ENCODE assay signal across 12 cellular contexts in genomic region chr5:120684749-120685415, GRCh38.
DNase-seq lines count a peak whose midpoint lies in the region; ATAC-seq, FAIRE-seq and TF ChIP-seq lines count a peak whose summit lies in the region.
"Had no signal": no experiment of that assay in that cellular context is flagged by ENCODE, and none has a peak within 500 bp of the region (broad histone marks: within the 10 kb centered on the region; RNA-seq: fewer than 3 reads in every experiment).

No MANE protein-coding gene starts in this region.

- CTCF ChIA-PET in activated CD8-positive, alpha-beta T cell treated with anti-CD3 and anti-CD28 coated beads for 36 hours (lab: Charles Lee): no interaction called here

- peak overlapping the region; percentile 84 for H3K27ac Mint-ChIP-seq in HFFc6
- H3K27ac Mint-ChIP-seq in activated CD8-positive, alpha-beta T cell treated with anti-CD3 and anti-CD28 coated beads for 36 hours: no peak overlapping the region
- H3K27ac Mint-ChIP-seq: immature natural killer cell had no signal

- peak overlapping the region; percentile 87 for H4K8ac ChIP-seq in mesenchymal stem cell (ENCODE audit: low read length)

- TF ChIP-seq CTCF in HFFc6 (IDR thresholded peaks at IDR 0.05) (peak; percentile 62), kidney (IDR thresholded peaks at IDR 0.05; ENCODE audit: borderline replicate concordance, extremely low read depth, insufficient read depth) (no peak)
- TF ChIP-seq CTCF in activated CD8-positive, alpha-beta T cell treated with anti-CD3 and anti-CD28 coated beads for 36 hours (IDR thresholded peaks at IDR 0.05): no peak

- H4K91ac ChIP-seq in mesenchymal stem cell (ENCODE audit: low read length): peak overlapping the region; percentile 56

- H2BK5ac ChIP-seq in mesenchymal stem cell (ENCODE audit: low read depth, low read length, poor library complexity, severe bottlenecking): no peak overlapping the region

- peak overlapping the region in 1 of 2 experiments; percentile 44 for H3K14ac ChIP-seq in mesenchymal stem cell (ENCODE audit: low read length in 2 of 2)

- no peak overlapping the region for H2AFZ ChIP-seq in mesenchymal stem cell (ENCODE audit: low read depth, low read length)

- no peak overlapping the region for H3K4me2 ChIP-seq in mesenchymal stem cell (ENCODE audit: low read length, poor library complexity, severe bottlenecking)

- H3K27me3 ChIP-seq in mesenchymal stem cell (ENCODE audit: control insufficient read depth in 1 of 2, insufficient read depth in 1 of 2, low read length in 2 of 2): no peaks in the 10 kb centered on the region

- H3K36me3 Mint-ChIP-seq in HFFc6 (ENCODE audit: low read depth): peaks cover 21% of the 10 kb centered on the region
- H3K36me3 Mint-ChIP-seq in activated CD8-positive, alpha-beta T cell treated with anti-CD3 and anti-CD28 coated beads for 36 hours (ENCODE audit: low read depth): no peaks in the 10 kb centered on the region

- H3K9me3 ChIP-seq in mesenchymal stem cell (ENCODE audit: control insufficient read depth, low read length) (no peaks in the 10 kb centered on the region), kidney (ENCODE audit: control insufficient read depth in 1 of 2, low read length in 2 of 2) (no peaks in the 10 kb centered on the region)

- DNase-seq in Daoy (ENCODE audit: low read depth): peak; percentile 5
- peak; percentile 15 for DNase-seq in HFFc6
- DNase-seq in SW 1271 (lab: John Stamatoyannopoulos, UW): peak; percentile 21 to 59
- no peak for DNase-seq in mesenchymal stem cell
- no peak for DNase-seq in NCI-H226
- DNase-seq in left cardiac atrium: no peak
- DNase-seq in activated CD8-positive, alpha-beta T cell treated with anti-CD3 and anti-CD28 coated beads for 36 hours: no peak
- DNase-seq in kidney: no peak
- DNase-seq: GOT3, immature natural killer cell had no signal

- H3K4me1 ChIP-seq in mesenchymal stem cell (ENCODE audit: control insufficient read depth, insufficient read depth, low read depth, low read length): no peaks in the 10 kb centered on the region
- no peaks in the 10 kb centered on the region for H3K4me1 ChIP-seq in kidney (ENCODE audit: control insufficient read depth in 1 of 2, insufficient read depth in 1 of 2, low read depth in 1 of 2, low read length in 2 of 2)

- H3K4me3 Mint-ChIP-seq in HFFc6: peak overlapping the region; percentile 4; the same call in 1 of the 2 replicates
- H3K4me3 Mint-ChIP-seq in activated CD8-positive, alpha-beta T cell treated with anti-CD3 and anti-CD28 coated beads for 36 hours: no peak overlapping the region
- H3K4me3 Mint-ChIP-seq: immature natural killer cell had no signal

- H3K27ac ChIP-seq in mesenchymal stem cell (ENCODE audit: low read length, poor library complexity, severe bottlenecking): no peak overlapping the region
- no peak overlapping the region for H3K27ac ChIP-seq in kidney (ENCODE audit: low read depth in 2 of 2, low read length in 2 of 2)

- H3K79me1 ChIP-seq in mesenchymal stem cell (replicated peaks; ENCODE audit: low read length, poor library complexity, severe bottlenecking): peaks cover 8% of the 10 kb centered on the region

- H3K9ac ChIP-seq in mesenchymal stem cell (ENCODE audit: low read length) (no peak overlapping the region), kidney (ENCODE audit: low read length in 2 of 2) (no peak overlapping the region)

- no peak overlapping the region for H3K4me3 ChIP-seq in mesenchymal stem cell (ENCODE audit: insufficient read depth in 1 of 2, low read depth in 1 of 2, low read length in 2 of 2)
- no peak overlapping the region for H3K4me3 ChIP-seq in kidney (ENCODE audit: low read length in 2 of 2)

- no peaks in the 10 kb centered on the region for H3K27me3 Mint-ChIP-seq in HFFc6 (ENCODE audit: insufficient read depth)
- no peaks in the 10 kb centered on the region for H3K27me3 Mint-ChIP-seq in activated CD8-positive, alpha-beta T cell treated with anti-CD3 and anti-CD28 coated beads for 36 hours

- 50% methylated on average over 1 of the region's 2 CpGs for WGBS in mesenchymal stem cell

- H3K18ac ChIP-seq in mesenchymal stem cell (ENCODE audit: low read depth in 1 of 2, low read length in 2 of 2): peak overlapping the region; percentile 23 to 68

- no peak overlapping the region for H3K23ac ChIP-seq in mesenchymal stem cell (ENCODE audit: low read length in 2 of 2)

- H3K9me3 Mint-ChIP-seq in HFFc6: no peaks in the 10 kb centered on the region
- H3K9me3 Mint-ChIP-seq in activated CD8-positive, alpha-beta T cell treated with anti-CD3 and anti-CD28 coated beads for 36 hours: no peaks in the 10 kb centered on the region

- H3K4ac ChIP-seq in mesenchymal stem cell (ENCODE audit: low read depth in 1 of 2, low read length in 2 of 2): peak overlapping the region; percentile 4 to 18

- FAIRE-seq in kidney (lab: Jason Lieb, UNC): no peak
- FAIRE-seq: colon, RCC 7860 had no signal

- H2BK12ac ChIP-seq in mesenchymal stem cell (ENCODE audit: low read length in 2 of 2): peak overlapping the region; percentile 23 to 81

- peaks cover 50% of the 10 kb centered on the region for H3K4me1 Mint-ChIP-seq in HFFc6 (ENCODE audit: low read depth)
- no peaks in the 10 kb centered on the region for H3K4me1 Mint-ChIP-seq in activated CD8-positive, alpha-beta T cell treated with anti-CD3 and anti-CD28 coated beads for 36 hours (ENCODE audit: low read depth)
- H3K4me1 Mint-ChIP-seq: immature natural killer cell had no signal

- peaks cover 0 to 19% of the 10 kb centered on the region in 2 experiments for H3K36me3 ChIP-seq in mesenchymal stem cell (ENCODE audit: control insufficient read depth in 1 of 2, insufficient read depth in 2 of 2, low read depth in 1 of 2, low read length in 2 of 2)
- no peaks in the 10 kb centered on the region for H3K36me3 ChIP-seq in kidney (ENCODE audit: control insufficient read depth in 1 of 2, insufficient read depth in 2 of 2, low read length in 2 of 2)

- peak overlapping the region; percentile 15 for H2AK5ac ChIP-seq in mesenchymal stem cell (ENCODE audit: low read length, severe bottlenecking)

- no peak overlapping the region for H2BK15ac ChIP-seq in mesenchymal stem cell (ENCODE audit: low read depth, poor library complexity, severe bottlenecking)

- POLR2A ChIA-PET in activated CD8-positive, alpha-beta T cell treated with anti-CD3 and anti-CD28 coated beads for 36 hours (lab: Charles Lee): no interaction called here

- ATAC-seq in left cardiac atrium: no peak
- ATAC-seq in activated CD8-positive, alpha-beta T cell treated with anti-CD3 and anti-CD28 coated beads for 36 hours: no peak

- intact Hi-C loops in left cardiac atrium (cut with DNase I): no loop called here
- intact Hi-C loops in activated CD8-positive, alpha-beta T cell treated with anti-CD3 and anti-CD28 coated beads for 36 hours (cut with micrococcal nuclease): no loop called here
- intact Hi-C loops in kidney (cut with DNase I): no loop called here

- no peak overlapping the region for H2BK120ac ChIP-seq in mesenchymal stem cell (ENCODE audit: low read depth, low read length)

Comparison
In these comparisons a context has a peak if more than half of its experiments do, and no peak if none do; other contexts are left out.
1. DNase-seq: peak in Daoy (single experiment), HFFc6 (single experiment) and SW 1271 (2 of 2); none in mesenchymal stem cell (single experiment), NCI-H226 (single experiment), left cardiac atrium (single experiment), activated CD8-positive, alpha-beta T cell treated with anti-CD3 and anti-CD28 coated beads for 36 hours (single experiment) and kidney (single experiment).